In genomic region chr3:71103430-71103881, GRCh38 we compare ENCODE assay signal across 10 cellular contexts.
A peak's percentile ranks its signal among the peaks of the same experiment; 100 is the strongest.
DNase-seq lines count a peak whose midpoint lies in the region; ATAC-seq and TF ChIP-seq lines count a peak whose summit lies in the region.
"Had no signal": no experiment of that assay in that cellular context is flagged by ENCODE, and none has a peak within 500 bp of the region (broad histone marks: within the 10 kb centered on the region; RNA-seq: fewer than 3 reads in every experiment).

No MANE protein-coding gene starts in this region.

- H3K4me1 Mint-ChIP-seq in activated CD8-positive, alpha-beta T cell treated with anti-CD3 and anti-CD28 coated beads for 36 hours (ENCODE audit: low read depth) = peaks cover 90% of the 10 kb centered on the region
- peaks cover 80 to 96% of the 10 kb centered on the region in 2 donors for H3K4me1 Mint-ChIP-seq in immature natural killer cell
- peaks cover 42% of the 10 kb centered on the region for H3K4me1 Mint-ChIP-seq in activated CD8-positive, alpha-beta memory T cell treated with anti-CD3 and anti-CD28 coated beads, Interleukin-2, amount 10 ng/mL, durations not matched to agents 7 days and 5 days

- CTCF ChIA-PET in activated CD8-positive, alpha-beta T cell treated with anti-CD3 and anti-CD28 coated beads for 36 hours (lab: Charles Lee) = interaction anchor here (1.2 kb wide), 1 partner anchor 12 kb away, joined by 4 read pairs; no protein-coding TSS in a partner anchor
- CTCF ChIA-PET in activated CD8-positive, alpha-beta memory T cell treated with anti-CD3 and anti-CD28 coated beads, Interleukin-2, amount 10 ng/mL, durations not matched to agents 7 days and 5 days (lab: Charles Lee) = no interaction called here

- no peaks in the 10 kb centered on the region for H3K36me3 ChIP-seq in tibial artery

- peak overlapping the region; percentile 80 for H3K27ac Mint-ChIP-seq in activated CD8-positive, alpha-beta T cell treated with anti-CD3 and anti-CD28 coated beads for 36 hours
- peak overlapping the region in 5 of 6 donors; percentile 47 to 82 (median 69) for H3K27ac Mint-ChIP-seq in immature natural killer cell
- H3K27ac Mint-ChIP-seq in activated CD8-positive, alpha-beta memory T cell treated with anti-CD3 and anti-CD28 coated beads, Interleukin-2, amount 10 ng/mL, durations not matched to agents 7 days and 5 days = no peak overlapping the region
- H3K27ac Mint-ChIP-seq: T-helper 2 cell treated with Interferon-gamma antibody and Interleukin-4, amounts not matched to agents 5 μg/mL and 100 μg/mL, for 36 hours had no signal

- DNase-seq in DMS 273 (lab: John Stamatoyannopoulos, UW; ENCODE audit: unreplicated experiment) (peak; percentile 39), DMS 273 treated with DMSO at 0.1 percent for 48 hours (lab: John Stamatoyannopoulos, UW) (no peak), immature natural killer cell (no peak), tibial artery (peak in 1 of 2 donors; percentile 58), T-helper 1 cell (no peak), NCI-H446 (lab: John Stamatoyannopoulos, UW) (no peak)
- no peak for DNase-seq in activated CD8-positive, alpha-beta T cell treated with anti-CD3 and anti-CD28 coated beads for 36 hours
- no peak for DNase-seq in activated CD8-positive, alpha-beta memory T cell treated with anti-CD3 and anti-CD28 coated beads, Interleukin-2, amount 10 ng/mL, durations not matched to agents 7 days and 5 days

- no peak for ATAC-seq in activated CD8-positive, alpha-beta T cell treated with anti-CD3 and anti-CD28 coated beads for 36 hours
- ATAC-seq in activated CD8-positive, alpha-beta memory T cell treated with anti-CD3 and anti-CD28 coated beads, Interleukin-2, amount 10 ng/mL, durations not matched to agents 7 days and 5 days = no peak

- H3K27me3 ChIP-seq in tibial artery = no peaks in the 10 kb centered on the region

- H3K9me3 Mint-ChIP-seq in activated CD8-positive, alpha-beta T cell treated with anti-CD3 and anti-CD28 coated beads for 36 hours = no peaks in the 10 kb centered on the region
- no peaks in the 10 kb centered on the region for H3K9me3 Mint-ChIP-seq in immature natural killer cell
- H3K9me3 Mint-ChIP-seq in activated CD8-positive, alpha-beta memory T cell treated with anti-CD3 and anti-CD28 coated beads, Interleukin-2, amount 10 ng/mL, durations not matched to agents 7 days and 5 days (ENCODE audit: low read depth) = no peaks in the 10 kb centered on the region
- H3K9me3 Mint-ChIP-seq: T-helper 2 cell treated with Interferon-gamma antibody and Interleukin-4, amounts not matched to agents 5 μg/mL and 100 μg/mL, for 36 hours had no signal

- H3K27ac ChIP-seq in tibial artery = peak overlapping the region; percentile 48 to 59
- H3K27ac ChIP-seq: 22Rv1 had no signal

- H3K4me3 ChIP-seq in tibial artery = no peak overlapping the region

- POLR2A ChIA-PET in activated CD8-positive, alpha-beta T cell treated with anti-CD3 and anti-CD28 coated beads for 36 hours (lab: Charles Lee) = interaction anchor here (0.6 to 1.7 kb wide), 4 partner anchors 12 to 201 kb away, joined by 3 to 5 read pairs (median 4); no protein-coding TSS in a partner anchor

- no peaks in the 10 kb centered on the region for H3K27me3 Mint-ChIP-seq in activated CD8-positive, alpha-beta T cell treated with anti-CD3 and anti-CD28 coated beads for 36 hours
- H3K27me3 Mint-ChIP-seq in immature natural killer cell (ENCODE audit: low read depth in 3 of 3) = peaks cover 0 to 2% (median 0%) of the 10 kb centered on the region in 3 donors
- H3K27me3 Mint-ChIP-seq in activated CD8-positive, alpha-beta memory T cell treated with anti-CD3 and anti-CD28 coated beads, Interleukin-2, amount 10 ng/mL, durations not matched to agents 7 days and 5 days = no peaks in the 10 kb centered on the region

- no peaks in the 10 kb centered on the region for H3K9me3 ChIP-seq in tibial artery

- H3K4me3 Mint-ChIP-seq in activated CD8-positive, alpha-beta T cell treated with anti-CD3 and anti-CD28 coated beads for 36 hours = no peak overlapping the region
- H3K4me3 Mint-ChIP-seq in immature natural killer cell = peak overlapping the region in 4 of 5 donors; percentile 6 to 35 (median 12)
- H3K4me3 Mint-ChIP-seq in activated CD8-positive, alpha-beta memory T cell treated with anti-CD3 and anti-CD28 coated beads, Interleukin-2, amount 10 ng/mL, durations not matched to agents 7 days and 5 days = no peak overlapping the region
- H3K4me3 Mint-ChIP-seq: T-helper 2 cell treated with Interferon-gamma antibody and Interleukin-4, amounts not matched to agents 5 μg/mL and 100 μg/mL, for 36 hours had no signal

- peaks cover 0 to 100% (median 69%) of the 10 kb centered on the region in 4 donors for H3K4me1 ChIP-seq in tibial artery

- H3K36me3 Mint-ChIP-seq in activated CD8-positive, alpha-beta T cell treated with anti-CD3 and anti-CD28 coated beads for 36 hours (ENCODE audit: low read depth) = peaks cover 74% of the 10 kb centered on the region
- no peaks in the 10 kb centered on the region for H3K36me3 Mint-ChIP-seq in immature natural killer cell
- peaks cover 15% of the 10 kb centered on the region for H3K36me3 Mint-ChIP-seq in activated CD8-positive, alpha-beta memory T cell treated with anti-CD3 and anti-CD28 coated beads, Interleukin-2, amount 10 ng/mL, durations not matched to agents 7 days and 5 days

- TF ChIP-seq CTCF in activated CD8-positive, alpha-beta T cell treated with anti-CD3 and anti-CD28 coated beads for 36 hours (IDR thresholded peaks at IDR 0.05) = no peak
- no peak for TF ChIP-seq CTCF in tibial artery (IDR thresholded peaks at IDR 0.05)

- intact Hi-C loops in activated CD8-positive, alpha-beta T cell treated with anti-CD3 and anti-CD28 coated beads for 36 hours (cut with micrococcal nuclease) = no loop called here
- intact Hi-C loops in tibial artery (cut with DNase I; ENCODE audit: low total_unique reads) = no loop called here

Comparison
In these comparisons a context has a peak if more than half of its experiments do, and no peak if none do; other contexts are left out.
1. H3K4me3 Mint-ChIP-seq: peak in immature natural killer cell (4 of 5); none in activated CD8-positive, alpha-beta T cell treated with anti-CD3 and anti-CD28 coated beads for 36 hours (single experiment) and activated CD8-positive, alpha-beta memory T cell treated with anti-CD3 and anti-CD28 coated beads, Interleukin-2, amount 10 ng/mL, durations not matched to agents 7 days and 5 days (single experiment).